Comparison of ENCODE assay signal across 17 cellular contexts in genomic region chr19:16831531-16831930, GRCh38. TPM values are rescaled to one million over a fixed set of nuclear protein-coding genes. Genes with fewer than 3 reads are reported as not detected.
DNase-seq lines count a peak whose midpoint lies in the region; ATAC-seq and TF ChIP-seq lines count a peak whose summit lies in the region.
"Had no signal": no experiment of that assay in that cellular context is flagged by ENCODE, and none has a peak within 500 bp of the region (broad histone marks: within the 10 kb centered on the region; RNA-seq: fewer than 3 reads in every experiment).

No MANE protein-coding gene starts in this region.

- no peak for DNase-seq in activated CD4-positive, alpha-beta T cell treated with anti-CD3 and anti-CD28 coated beads, Interleukin-2, amount 10 ng/mL, durations not matched to agents 24 days and 14 days
- no peak for DNase-seq in activated CD4-positive, alpha-beta T cell treated with anti-CD3 and anti-CD28 coated beads for 48 hours
- DNase-seq in HFFc6 (no peak), neural crest cell (ENCODE audit: low read depth, low spot score) (no peak), NCI-H774 (lab: John Stamatoyannopoulos, UW) (no peak), AG08395 (ENCODE audit: low spot score) (no peak)
- DNase-seq: activated gamma-delta T cell treated with Interleukin-2 at 50 U/mL for 16 hours; effector memory CD4-positive, alpha-beta T cell; kidney glomerular epithelial cell; NCI-H2081 treated with DMSO at 0.1 percent for 48 hours; retina; stimulated activated CD8-positive, alpha-beta memory T cell treated with anti-CD3 and anti-CD28 coated beads, Interleukin-4, amount 100 ng/mL, for 48 hours had no signal

- intact Hi-C loops in activated CD4-positive, alpha-beta T cell treated with anti-CD3 and anti-CD28 coated beads, Interleukin-2, amount 10 ng/mL, durations not matched to agents 24 days and 14 days (cut with micrococcal nuclease) = no loop called here

- no peaks in the 10 kb centered on the region for H3K9me3 Mint-ChIP-seq in activated CD4-positive, alpha-beta T cell treated with anti-CD3 and anti-CD28 coated beads, Interleukin-2, amount 10 ng/mL, durations not matched to agents 24 days and 14 days
- H3K9me3 Mint-ChIP-seq in HFFc6 = no peaks in the 10 kb centered on the region
- H3K9me3 Mint-ChIP-seq in brain = peaks cover 0 to 7% (median 0%) of the 10 kb centered on the region in 5 experiments
- no peaks in the 10 kb centered on the region for H3K9me3 Mint-ChIP-seq in neural crest cell

- no peak for ATAC-seq in GM21529 (IDR thresholded peaks at IDR 0.05; ENCODE audit: unreplicated experiment)
- ATAC-seq: activated CD4-positive, CD25-positive, alpha-beta regulatory T cell treated with anti-CD3 and anti-CD28 coated beads, Interleukin-2, amount 50 U/mL, for 24 hours; gastroesophageal sphincter had no signal

- peaks cover 33% of the 10 kb centered on the region for H3K36me3 Mint-ChIP-seq in activated CD4-positive, alpha-beta T cell treated with anti-CD3 and anti-CD28 coated beads, Interleukin-2, amount 10 ng/mL, durations not matched to agents 24 days and 14 days (ENCODE audit: low read depth)
- H3K36me3 Mint-ChIP-seq in HFFc6 (ENCODE audit: low read depth) (peaks cover 25% of the 10 kb centered on the region), brain (peaks cover 54% of the 10 kb centered on the region), neural crest cell (ENCODE audit: low read depth) (peaks cover 6% of the 10 kb centered on the region)

- peak overlapping the region; percentile 6 for H3K27ac Mint-ChIP-seq in activated CD4-positive, alpha-beta T cell treated with anti-CD3 and anti-CD28 coated beads, Interleukin-2, amount 10 ng/mL, durations not matched to agents 24 days and 14 days
- H3K27ac Mint-ChIP-seq in HFFc6 = no peak overlapping the region
- H3K27ac Mint-ChIP-seq in brain = peak overlapping the region in 3 of 5 experiments; percentile 29 to 57 (median 47)
- H3K27ac Mint-ChIP-seq in neural crest cell (ENCODE audit: unreplicated experiment) = no peak overlapping the region

- TF ChIP-seq CTCF in HFFc6 (IDR thresholded peaks at IDR 0.05) (no peak), brain (conservative IDR thresholded peaks at IDR 0.05) (no peak), neural crest cell (conservative IDR thresholded peaks at IDR 0.05) (no peak)

- H3K4me1 Mint-ChIP-seq in activated CD4-positive, alpha-beta T cell treated with anti-CD3 and anti-CD28 coated beads, Interleukin-2, amount 10 ng/mL, durations not matched to agents 24 days and 14 days = peaks cover 13% of the 10 kb centered on the region
- H3K4me1 Mint-ChIP-seq in HFFc6 (ENCODE audit: low read depth) (peaks cover 33% of the 10 kb centered on the region), brain (peaks cover 24% of the 10 kb centered on the region), neural crest cell (peaks cover 15% of the 10 kb centered on the region)

- H3K4me3 Mint-ChIP-seq in activated CD4-positive, alpha-beta T cell treated with anti-CD3 and anti-CD28 coated beads, Interleukin-2, amount 10 ng/mL, durations not matched to agents 24 days and 14 days = peak overlapping the region; percentile 10
- peak overlapping the region; percentile 10; the same call in 1 of the 2 replicates for H3K4me3 Mint-ChIP-seq in HFFc6
- peak overlapping the region; percentile 65 to 94 (median 78) for H3K4me3 Mint-ChIP-seq in brain
- H3K4me3 Mint-ChIP-seq in neural crest cell = peak overlapping the region; percentile 89

- H3K27me3 Mint-ChIP-seq in activated CD4-positive, alpha-beta T cell treated with anti-CD3 and anti-CD28 coated beads, Interleukin-2, amount 10 ng/mL, durations not matched to agents 24 days and 14 days = peaks cover 10% of the 10 kb centered on the region
- H3K27me3 Mint-ChIP-seq in HFFc6 (ENCODE audit: insufficient read depth) (peaks cover 6% of the 10 kb centered on the region), brain (no peaks in the 10 kb centered on the region), neural crest cell (ENCODE audit: low read depth) (peaks cover 13% of the 10 kb centered on the region)

RNA-seq across cellular contexts. Expression of gene SIN3B, which starts 2.3 kb away (rescaled TPM):
- total RNA-seq in activated CD4-positive, alpha-beta T cell treated with anti-CD3 and anti-CD28 coated beads, Interleukin-2, amount 10 ng/mL, durations not matched to agents 24 days and 14 days = 40.2 and 43.9 TPM in 2 replicates
- total RNA-seq in HFFc6 (2021; fragmentation: NEBNext Ultra II Directional; extraction: Animal tissue kit (Norgen Biotek cat#: 25700)) = 10 to 100 TPM; 29.6 to 39.4 (median 35.2) TPM
- 25.8 TPM for polyA plus RNA-seq in brain (ENCODE audit: insufficient read depth, low read depth, low replicate concordance)
- 59.9 and 64.4 TPM in 2 replicates for total RNA-seq in neural crest cell

RNA-seq across cellular contexts. Expression of gene F2RL3, which starts 57.3 kb away (rescaled TPM):
- total RNA-seq in activated CD4-positive, alpha-beta T cell treated with anti-CD3 and anti-CD28 coated beads, Interleukin-2, amount 10 ng/mL, durations not matched to agents 24 days and 14 days = not detected in 2 replicates
- not detected for total RNA-seq in HFFc6 (2021; fragmentation: NEBNext Ultra II Directional; extraction: Animal tissue kit (Norgen Biotek cat#: 25700))
- 0.12 TPM for polyA plus RNA-seq in brain (ENCODE audit: insufficient read depth, low read depth, low replicate concordance)
- total RNA-seq in neural crest cell = not detected in 2 replicates
- total RNA-seq: NCI-H460 had no signal

Comparison
In these comparisons a context has a peak if more than half of its experiments do, and no peak if none do; other contexts are left out.
1. H3K27ac Mint-ChIP-seq: peak in activated CD4-positive, alpha-beta T cell treated with anti-CD3 and anti-CD28 coated beads, Interleukin-2, amount 10 ng/mL, durations not matched to agents 24 days and 14 days (single experiment) and brain (3 of 5); none in HFFc6 (single experiment) and neural crest cell (single experiment).
2. H3K4me3 Mint-ChIP-seq: peak in every context shown above with its lines; median percentile 89 in neural crest cell; 78 in brain; 10 in activated CD4-positive, alpha-beta T cell treated with anti-CD3 and anti-CD28 coated beads, Interleukin-2, amount 10 ng/mL, durations not matched to agents 24 days and 14 days; 10 in HFFc6.